In the genomic region with DNA sequence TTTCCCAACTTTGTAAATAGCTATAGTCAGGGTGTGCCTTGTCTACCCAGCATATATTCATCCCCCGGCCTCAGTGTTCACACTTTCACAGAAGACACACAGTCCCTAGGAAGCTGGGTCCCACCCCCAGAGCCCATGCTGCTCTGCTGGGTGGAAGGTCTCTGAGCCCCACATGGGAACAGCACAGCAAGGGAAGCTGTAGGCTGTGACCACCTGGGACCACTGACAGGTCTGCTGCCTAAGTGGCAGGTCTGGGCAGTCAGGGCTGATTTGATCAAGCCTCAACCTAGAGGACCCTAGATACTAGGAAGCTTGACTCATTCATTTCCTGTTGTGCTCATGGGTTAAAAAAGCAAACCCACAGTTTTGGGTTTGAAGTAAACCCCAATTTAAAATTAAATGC, we compare ENCODE assay signal across 9 cellular contexts. TPM values are rescaled to one million over a fixed set of nuclear protein-coding genes. Genes with fewer than 3 reads are reported as not detected.
DNase-seq lines count a peak whose midpoint lies in the region; ATAC-seq and TF ChIP-seq lines count a peak whose summit lies in the region.
"Had no signal": no experiment of that assay in that cellular context is flagged by ENCODE, and none has a peak within 500 bp of the region (broad histone marks: within the 10 kb centered on the region; RNA-seq: fewer than 3 reads in every experiment).

No MANE protein-coding gene starts in this region.

- H2AFZ ChIP-seq in neural progenitor cell (replicated peaks), result no peak overlapping the region

- no peak overlapping the region for H3K9ac ChIP-seq in SK-N-MC (ENCODE audit: insufficient read length)
- no peak overlapping the region for H3K9ac ChIP-seq in neural progenitor cell

- H3K36me3 Mint-ChIP-seq in CD4-positive, CD25-positive, alpha-beta regulatory T cell, result peaks cover 30% of the 10 kb centered on the region
- peaks cover 12% of the 10 kb centered on the region for H3K36me3 Mint-ChIP-seq in activated naive CD4-positive, alpha-beta T cell treated with anti-CD3 and anti-CD28 coated beads, Interleukin-2, amount 50 U/mL, for 24 hours
- no peaks in the 10 kb centered on the region for H3K36me3 Mint-ChIP-seq in neural progenitor cell

- peak overlapping the region; percentile 93 to 100 (median 93) for H3K27ac Mint-ChIP-seq in CD4-positive, CD25-positive, alpha-beta regulatory T cell
- peak overlapping the region; percentile 32 for H3K27ac Mint-ChIP-seq in activated naive CD4-positive, alpha-beta T cell treated with anti-CD3 and anti-CD28 coated beads, Interleukin-2, amount 50 U/mL, for 24 hours
- H3K27ac Mint-ChIP-seq in neural progenitor cell, result no peak overlapping the region

- H3K9me3 ChIP-seq in CD4-positive, CD25-positive, alpha-beta regulatory T cell (ENCODE audit: control insufficient read depth in 2 of 2, low read length in 2 of 2), result peaks cover 0 to 5% of the 10 kb centered on the region in 2 experiments
- H3K9me3 ChIP-seq in SK-N-MC (ENCODE audit: low read depth, low read length) (no peaks in the 10 kb centered on the region), neural progenitor cell (ENCODE audit: low read depth) (no peaks in the 10 kb centered on the region)

- no peaks in the 10 kb centered on the region for H4K20me1 ChIP-seq in neural progenitor cell (ENCODE audit: low read depth)

- ATAC-seq in CD4-positive, CD25-positive, alpha-beta regulatory T cell (ENCODE audit: low read depth in 2 of 2), result peak; percentile 41 to 42
- no peak for ATAC-seq in HG03432 (IDR thresholded peaks at IDR 0.05; ENCODE audit: unreplicated experiment)

- peaks cover 31 to 99% (median 83%) of the 10 kb centered on the region in 4 donors for H3K4me1 Mint-ChIP-seq in CD4-positive, CD25-positive, alpha-beta regulatory T cell
- H3K4me1 Mint-ChIP-seq in activated naive CD4-positive, alpha-beta T cell treated with anti-CD3 and anti-CD28 coated beads, Interleukin-2, amount 50 U/mL, for 24 hours, result peaks cover 91% of the 10 kb centered on the region
- peaks cover 9% of the 10 kb centered on the region for H3K4me1 Mint-ChIP-seq in neural progenitor cell

- H3K4me2 ChIP-seq in neural progenitor cell, result peak overlapping the region; percentile 27

- H3K9me3 Mint-ChIP-seq in CD4-positive, CD25-positive, alpha-beta regulatory T cell, result peaks cover 0 to 7% (median 2%) of the 10 kb centered on the region in 7 donors
- H3K9me3 Mint-ChIP-seq in activated naive CD4-positive, alpha-beta T cell treated with anti-CD3 and anti-CD28 coated beads, Interleukin-2, amount 50 U/mL, for 24 hours, result peaks cover 9% of the 10 kb centered on the region
- peaks cover 2% of the 10 kb centered on the region for H3K9me3 Mint-ChIP-seq in neural progenitor cell

- TF ChIP-seq CTCF in neural progenitor cell (IDR thresholded peaks at IDR 0.05) (no peak), GM10248 (IDR thresholded peaks at IDR 0.05; ENCODE audit: control extremely low read depth, extremely low read depth, low read depth, missing control alignments) (no peak)

- peak overlapping the region; percentile 74 to 90 (median 82) for H3K4me3 Mint-ChIP-seq in CD4-positive, CD25-positive, alpha-beta regulatory T cell
- H3K4me3 Mint-ChIP-seq in activated naive CD4-positive, alpha-beta T cell treated with anti-CD3 and anti-CD28 coated beads, Interleukin-2, amount 50 U/mL, for 24 hours, result peak overlapping the region; percentile 53
- no peak overlapping the region for H3K4me3 Mint-ChIP-seq in neural progenitor cell

- POLR2A ChIA-PET in GM10248 (lab: Yijun Ruan, JAX), result no interaction called here

- no peaks in the 10 kb centered on the region for H3K27me3 ChIP-seq in CD4-positive, CD25-positive, alpha-beta regulatory T cell (ENCODE audit: control insufficient read depth, insufficient read depth, low read length)
- peaks cover 14% of the 10 kb centered on the region for H3K27me3 ChIP-seq in neural progenitor cell

- CTCF ChIA-PET in GM10248 (lab: Yijun Ruan, JAX), result interaction anchor here (0.8 to 5.8 kb wide), 6 partner anchors 9 to 185 kb away, joined by 3 to 21 read pairs (median 5); no protein-coding TSS in a partner anchor

- DNase-seq in CD4-positive, CD25-positive, alpha-beta regulatory T cell, result peak; percentile 24 to 91 (median 56)
- no peak for DNase-seq in SK-N-MC (ENCODE audit: low read depth, low spot score)
- DNase-seq in neural progenitor cell (ENCODE audit: low spot score), result no peak
- no peak for DNase-seq in GM10248 (ENCODE audit: extremely low spot score)
- DNase-seq in DMS114 treated with DMSO at 0.1 percent for 48 hours (lab: John Stamatoyannopoulos, UW; ENCODE audit: unreplicated experiment), result no peak
- no peak for DNase-seq in cerebellum (ENCODE audit: low spot score)
- DNase-seq: NCI-H187 treated with DMSO at 0.1 percent for 48 hours had no signal

- no peaks in the 10 kb centered on the region for H3K79me2 ChIP-seq in neural progenitor cell (ENCODE audit: low read depth)

- peaks cover 27% of the 10 kb centered on the region for H3K36me3 ChIP-seq in CD4-positive, CD25-positive, alpha-beta regulatory T cell (ENCODE audit: control insufficient read depth, insufficient read depth, low read length)
- no peaks in the 10 kb centered on the region for H3K36me3 ChIP-seq in SK-N-MC (ENCODE audit: insufficient read depth, low read length)
- H3K36me3 ChIP-seq in neural progenitor cell, result no peaks in the 10 kb centered on the region

- peaks cover 99% of the 10 kb centered on the region for H3K4me1 ChIP-seq in CD4-positive, CD25-positive, alpha-beta regulatory T cell (ENCODE audit: control insufficient read depth, insufficient read depth, low read length, poor library complexity, severe bottlenecking)
- peaks cover 13% of the 10 kb centered on the region for H3K4me1 ChIP-seq in neural progenitor cell

- no peaks in the 10 kb centered on the region for H3K27me3 Mint-ChIP-seq in CD4-positive, CD25-positive, alpha-beta regulatory T cell
- H3K27me3 Mint-ChIP-seq in activated naive CD4-positive, alpha-beta T cell treated with anti-CD3 and anti-CD28 coated beads, Interleukin-2, amount 50 U/mL, for 24 hours, result no peaks in the 10 kb centered on the region
- H3K27me3 Mint-ChIP-seq in neural progenitor cell (ENCODE audit: insufficient read depth, low read depth), result no peaks in the 10 kb centered on the region

- H3K4me3 ChIP-seq in CD4-positive, CD25-positive, alpha-beta regulatory T cell (ENCODE audit: low read depth, low read length), result peak overlapping the region; percentile 65
- H3K4me3 ChIP-seq in SK-N-MC (no peak overlapping the region), neural progenitor cell (no peak overlapping the region)

- H3F3A ChIP-seq in neural progenitor cell (ENCODE audit: low read depth), result peaks cover 18% of the 10 kb centered on the region

- peak overlapping the region; percentile 83 for H3K27ac ChIP-seq in CD4-positive, CD25-positive, alpha-beta regulatory T cell (ENCODE audit: insufficient read depth, low read length, poor library complexity, severe bottlenecking)
- H3K27ac ChIP-seq in SK-N-MC (peak overlapping the region; percentile 50; the same call in 1 of the 2 replicates), neural progenitor cell (no peak overlapping the region)

RNA-seq across cellular contexts. Expression of gene IL10RA, which starts 16.8 kb away (rescaled TPM):
- total RNA-seq in CD4-positive, CD25-positive, alpha-beta regulatory T cell, result 661 TPM
- polyA plus RNA-seq in CD4-positive, CD25-positive, alpha-beta regulatory T cell, result 100 to 1,000 TPM; 572 to 666 (median 631) TPM
- total RNA-seq in neural progenitor cell (ENCODE audit: low replicate concordance), result 0.12 TPM in 1 of 2 replicates, not detected in the other
- total RNA-seq in cerebellum, result 3.0 TPM

Comparison
In these comparisons a context has a peak if more than half of its experiments do, and no peak if none do; other contexts are left out.
1. DNase-seq: peak in CD4-positive, CD25-positive, alpha-beta regulatory T cell (3 of 3); none in SK-N-MC (single experiment), neural progenitor cell (single experiment), GM10248 (single experiment), DMS114 treated with DMSO at 0.1 percent for 48 hours (single experiment) and cerebellum (single experiment).
2. RNA of gene IL10RA, which starts 16.8 kb away (total RNA-seq): 661 TPM in CD4-positive, CD25-positive, alpha-beta regulatory T cell (single experiment); 3.0 TPM in cerebellum (single experiment) and 0.12 TPM in neural progenitor cell; every median in the first group is over 100 times any median in the second.